14 cellular contexts compared by ENCODE assay signal in the genomic region with DNA sequence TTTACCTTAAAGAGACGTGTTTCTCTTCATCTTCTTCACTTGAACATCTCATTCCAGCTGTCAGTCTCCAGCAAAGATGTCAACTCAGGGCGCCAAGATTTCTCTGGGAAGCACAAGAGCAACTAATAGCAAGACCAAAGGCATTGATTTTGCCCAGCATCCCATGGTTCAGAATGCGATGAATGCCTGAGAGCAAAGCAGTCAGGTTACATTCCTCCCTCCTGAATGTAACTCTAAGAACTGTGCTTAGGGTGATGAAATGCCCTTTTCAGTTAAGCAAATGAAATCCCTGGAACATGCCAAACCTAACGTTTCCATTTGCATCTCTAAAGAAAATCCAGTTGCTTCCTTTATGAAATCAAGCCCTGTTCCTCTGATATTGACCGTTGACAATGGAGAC.
"Had no signal": no experiment of that assay in that cellular context is flagged by ENCODE, and none has a peak within 500 bp of the region (broad histone marks: within the 10 kb centered on the region; RNA-seq: fewer than 3 reads in every experiment).

No MANE protein-coding gene starts in this region.

- DNase-seq: activated CD4-positive, CD25-positive, alpha-beta regulatory T cell treated with anti-CD3 and anti-CD28 coated beads, Interleukin-2, amount 50 U/mL, for 72 hours; activated naive CD8-positive, alpha-beta T cell treated with anti-CD3 and anti-CD28 coated beads for 36 hours; amygdala; cerebellar nuclear complex; effector memory CD4-positive, alpha-beta T cell; foreskin melanocyte; head of caudate nucleus; kidney glomerular epithelial cell; nephron progenitor cell; right cardiac atrium; stimulated activated naive CD8-positive, alpha-beta T cell treated with anti-CD3 and anti-CD28 coated beads, Interleukin-15, Interleukin-2, amounts not matched to agents 100 U/mL and 50 U/mL, for 24 hours had no signal

- H3K27ac ChIP-seq: prostate gland, suprapubic skin had no signal

- H3K36me3 ChIP-seq: prostate gland, suprapubic skin had no signal

- H3K4me1 ChIP-seq: prostate gland, suprapubic skin had no signal

- H3K9me3 ChIP-seq: prostate gland, suprapubic skin had no signal

- H3K27me3 ChIP-seq: suprapubic skin had no signal

- H3K4me3 ChIP-seq: prostate gland, smooth muscle cell, suprapubic skin had no signal

- ATAC-seq: right cardiac atrium; stimulated activated naive CD8-positive, alpha-beta T cell treated with anti-CD3 and anti-CD28 coated beads, Interleukin-15, Interleukin-2, amounts not matched to agents 100 U/mL and 50 U/mL, for 24 hours had no signal
